ENCODE assay signal across 15 cellular contexts in the genomic region with DNA sequence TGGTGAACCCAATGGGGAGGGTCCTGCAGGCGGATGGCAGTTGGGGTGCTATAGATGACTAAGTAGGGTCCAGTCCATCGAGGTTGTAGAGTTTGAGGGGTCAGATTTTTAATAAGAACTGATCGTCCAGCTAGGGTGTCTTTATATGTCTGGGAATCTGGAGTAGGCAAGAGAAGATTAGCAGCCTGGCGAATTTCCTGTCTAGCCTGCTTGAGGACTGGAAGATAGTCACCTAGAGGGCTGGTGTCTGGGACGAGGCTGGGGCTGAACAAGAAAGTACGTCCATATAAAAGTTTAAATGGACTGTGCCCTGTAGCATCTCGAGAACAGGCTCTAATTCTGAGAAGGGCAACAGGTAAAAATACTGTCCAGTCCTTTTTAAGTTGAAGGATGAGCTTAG. TPM values are rescaled to one million over a fixed set of nuclear protein-coding genes. Genes with fewer than 3 reads are reported as not detected.
DNase-seq lines count a peak whose midpoint lies in the region; TF ChIP-seq lines count a peak whose summit lies in the region.
"Had no signal": no experiment of that assay in that cellular context is flagged by ENCODE, and none has a peak within 500 bp of the region (broad histone marks: within the 10 kb centered on the region; RNA-seq: fewer than 3 reads in every experiment).

No MANE protein-coding gene starts in this region.

- H3K9ac ChIP-seq in mucosa of rectum (ENCODE audit: low read depth in 1 of 2, low read length in 2 of 2): peak overlapping the region in 1 of 2 donors; percentile 53
- H3K9ac ChIP-seq: BLaER1 treated with 17β-estradiol and CSF1 and Interleukin-3, amounts not matched to agents 10 nM and 100 nM had no signal

- no peak overlapping the region for H3K4me3 Mint-ChIP-seq in type B pancreatic cell
- H3K4me3 Mint-ChIP-seq: B cell; CD4-positive, CD25-positive, alpha-beta regulatory T cell; CD8-positive, alpha-beta memory T cell; H9 had no signal

- H3K4me3 ChIP-seq in mucosa of rectum (ENCODE audit: low read length in 2 of 2): peak overlapping the region in 1 of 2 donors; percentile 14
- H3K4me3 ChIP-seq in SJCRH30: no peak overlapping the region
- H3K4me3 ChIP-seq: BLaER1 treated with 17β-estradiol and CSF1 and Interleukin-3, amounts not matched to agents 10 nM and 100 nM had no signal

- peak overlapping the region; percentile 9 for H3K27ac Mint-ChIP-seq in type B pancreatic cell
- H3K27ac Mint-ChIP-seq: B cell; CD8-positive, alpha-beta memory T cell; H9 had no signal

- no peaks in the 10 kb centered on the region for H3K4me1 Mint-ChIP-seq in type B pancreatic cell (ENCODE audit: unreplicated experiment)
- H3K4me1 Mint-ChIP-seq: B cell; CD4-positive, CD25-positive, alpha-beta regulatory T cell; H9 had no signal

- H3K4me1 ChIP-seq in mucosa of rectum (ENCODE audit: control insufficient read depth in 2 of 2, insufficient read depth in 2 of 2, low read length in 2 of 2) (peaks cover 30 to 53% of the 10 kb centered on the region in 2 donors), SJCRH30 (no peaks in the 10 kb centered on the region)
- H3K4me1 ChIP-seq: BLaER1 treated with 17β-estradiol and CSF1 and Interleukin-3, amounts not matched to agents 10 nM and 100 nM had no signal

- H3K27ac ChIP-seq in 22Rv1: 0 out of 2 replicates have a peak overlapping the region, but pooled peaks have one; percentile 7
- peak overlapping the region; percentile 46 for H3K27ac ChIP-seq in VCaP
- peak overlapping the region; percentile 74 to 92 for H3K27ac ChIP-seq in mucosa of rectum (ENCODE audit: low read depth in 2 of 2, low read length in 2 of 2)
- H3K27ac ChIP-seq in caudate nucleus (ENCODE audit: low read depth, low read length): no peak overlapping the region
- no peak overlapping the region for H3K27ac ChIP-seq in SJCRH30
- H3K27ac ChIP-seq: BLaER1 treated with 17β-estradiol and CSF1 and Interleukin-3, amounts not matched to agents 10 nM and 100 nM had no signal

- TF ChIP-seq CTCF in 22Rv1 (IDR thresholded peaks at IDR 0.05) (no peak), VCaP (conservative IDR thresholded peaks at IDR 0.05) (no peak), type B pancreatic cell (conservative IDR thresholded peaks at IDR 0.05) (no peak), GM20000 (IDR thresholded peaks at IDR 0.05; ENCODE audit: extremely low read depth, missing control alignments) (no peak)

- H3K9me3 Mint-ChIP-seq in type B pancreatic cell: no peaks in the 10 kb centered on the region
- H3K9me3 Mint-ChIP-seq: H9 had no signal

- peaks cover 6% of the 10 kb centered on the region for H3K27me3 Mint-ChIP-seq in type B pancreatic cell
- H3K27me3 Mint-ChIP-seq: B cell had no signal

- H3K36me3 ChIP-seq in mucosa of rectum (ENCODE audit: control insufficient read depth in 2 of 2, insufficient read depth in 2 of 2, low read length in 2 of 2): no peaks in the 10 kb centered on the region
- H3K36me3 ChIP-seq in SJCRH30: no peaks in the 10 kb centered on the region
- H3K36me3 ChIP-seq: BLaER1 treated with 17β-estradiol and CSF1 and Interleukin-3, amounts not matched to agents 10 nM and 100 nM had no signal

- H3K27me3 ChIP-seq in mucosa of rectum (ENCODE audit: control insufficient read depth in 2 of 2, insufficient read depth in 2 of 2, low read length in 2 of 2) (no peaks in the 10 kb centered on the region), SJCRH30 (no peaks in the 10 kb centered on the region)
- H3K27me3 ChIP-seq: BLaER1 treated with 17β-estradiol and CSF1 and Interleukin-3, amounts not matched to agents 10 nM and 100 nM had no signal

- no peaks in the 10 kb centered on the region for H3K9me3 ChIP-seq in mucosa of rectum (ENCODE audit: control insufficient read depth in 2 of 2, low read length in 2 of 2)
- no peaks in the 10 kb centered on the region for H3K9me3 ChIP-seq in SJCRH30 (replicated peaks)

- no peaks in the 10 kb centered on the region for H3K36me3 Mint-ChIP-seq in type B pancreatic cell
- H3K36me3 Mint-ChIP-seq: CD4-positive, CD25-positive, alpha-beta regulatory T cell; CD8-positive, alpha-beta memory T cell had no signal

- DNase-seq in type B pancreatic cell (ENCODE audit: extremely low spot score, unreplicated experiment) (no peak), caudate nucleus (lab: John Stamatoyannopoulos, UW) (no peak), SJCRH30 (no peak), GM20000 (ENCODE audit: low spot score) (no peak)
- DNase-seq: 8988T; CD4-positive, CD25-positive, alpha-beta regulatory T cell; CD8-positive, alpha-beta memory T cell; COR-L47; H9; KG1 had no signal

RNA-seq across cellular contexts. Expression of a gene that starts 6.7 kb away (rescaled TPM):
- total RNA-seq in type B pancreatic cell (ENCODE audit: low replicate concordance): 104 and 145 TPM in 2 replicates
- total RNA-seq in SJCRH30 (2014; rRNA removed; shearing (Covaris generic)): 61.2 and 67.3 TPM in 2 replicates

RNA-seq across cellular contexts. Expression of a gene that starts 38.0 kb away (rescaled TPM):
- 20.1 and 22.1 TPM in 2 replicates for total RNA-seq in type B pancreatic cell (ENCODE audit: low replicate concordance)
- total RNA-seq in SJCRH30 (2014; rRNA removed; shearing (Covaris generic)): 11.8 and 13.7 TPM in 2 replicates

Comparison
In these comparisons a context has a peak if more than half of its experiments do, and no peak if none do; other contexts are left out.
1. H3K27ac ChIP-seq: peak in 22Rv1 (single experiment), VCaP (single experiment) and mucosa of rectum (2 of 2); none in caudate nucleus (single experiment) and SJCRH30 (single experiment).